Comparison of ENCODE assay signal across 8 cellular contexts in the genomic region with DNA sequence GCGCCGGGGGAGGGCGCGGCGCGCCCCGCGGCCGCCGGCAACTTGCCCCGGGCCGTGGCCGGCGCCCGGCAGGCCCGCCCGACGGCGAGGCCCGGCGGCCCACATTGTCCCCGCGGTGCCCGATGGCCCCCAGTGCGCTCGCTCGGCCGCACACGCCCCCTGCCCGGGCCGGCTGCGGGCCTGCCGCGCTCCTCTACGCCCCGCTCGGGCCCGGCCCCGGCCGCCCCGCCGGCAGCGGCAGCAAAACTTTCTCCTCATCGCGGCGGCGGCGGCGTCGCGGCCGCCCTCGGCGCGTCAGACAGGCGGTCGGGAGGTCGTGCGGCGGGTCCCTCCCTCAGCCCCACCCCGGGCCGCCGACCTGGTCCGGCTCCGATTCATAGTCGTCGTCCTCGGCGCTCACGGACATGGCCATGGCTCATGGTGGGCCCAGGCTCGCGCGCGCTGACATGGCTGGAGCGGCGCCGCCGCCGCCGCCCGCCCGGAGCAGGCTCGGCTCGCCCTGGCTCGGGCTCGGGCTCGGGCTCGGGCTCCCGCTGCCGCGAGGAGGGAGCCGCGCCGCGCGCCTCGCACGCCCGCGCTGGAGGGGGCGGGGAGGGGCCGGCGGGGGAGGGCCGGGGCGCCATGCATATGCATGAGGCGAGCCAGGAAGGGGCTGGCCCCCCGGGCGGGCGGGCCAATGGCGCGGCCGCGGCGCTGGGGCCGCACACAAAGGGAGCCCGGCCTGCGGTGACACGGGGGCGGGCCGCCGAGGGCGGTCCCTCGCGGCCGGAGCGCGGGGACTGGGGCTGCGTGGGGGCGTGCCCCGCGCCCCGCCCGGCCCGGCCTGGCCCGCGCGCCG.
DNase-seq lines count a peak whose midpoint lies in the region; ATAC-seq and TF ChIP-seq lines count a peak whose summit lies in the region.

No MANE protein-coding gene starts in this region.

- TF ChIP-seq CTCF in GM13976 (IDR thresholded peaks at IDR 0.05; ENCODE audit: borderline replicate concordance, control extremely low read depth, extremely low read depth, insufficient read depth, missing control alignments): no peak

- in situ Hi-C loops in GM13976 (cut with MboI; ENCODE audit: low sequenced_read_pairs, unreplicated experiment): no loop called here

- peak; percentile 97 for DNase-seq in GM13976 (ENCODE audit: low spot score)
- peak; percentile 70 for DNase-seq in NCI-H1092 treated with DMSO at 0.1 percent for 48 hours (lab: John Stamatoyannopoulos, UW)
- DNase-seq in T-helper 1 cell: peak; percentile 75 to 88 (median 82)
- DNase-seq in amniotic stem cell (lab: John Stamatoyannopoulos, UW): peak; percentile 48
- peak; percentile 90 for DNase-seq in hepatic stellate cell (ENCODE audit: low spot score)
- peak; percentile 77 for DNase-seq in retina
- no peak for DNase-seq in cortex of kidney (lab: John Stamatoyannopoulos, UW)

- peak; percentile 79 for ATAC-seq in HG02623 (IDR thresholded peaks at IDR 0.05; ENCODE audit: unreplicated experiment)
